In the genomic region with DNA sequence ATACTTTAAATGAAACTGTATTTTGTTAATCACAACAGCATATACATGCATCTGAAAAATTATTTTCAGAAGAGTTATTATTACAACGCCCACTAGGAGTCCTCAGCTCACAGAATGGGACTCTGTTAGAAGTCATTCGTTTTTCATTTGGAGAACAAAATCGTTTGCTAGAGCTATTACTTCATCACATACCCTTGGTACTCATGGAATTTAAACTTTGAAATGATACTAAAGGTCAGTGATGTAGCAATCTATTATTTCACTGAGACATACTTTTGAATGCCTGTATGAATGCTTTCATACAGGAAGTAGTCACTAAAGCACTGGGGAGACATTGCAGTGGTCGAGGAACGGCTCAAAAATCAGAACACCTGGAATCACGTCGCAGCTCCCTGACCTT, we compare ENCODE assay signal across 8 cellular contexts.
DNase-seq lines count a peak whose midpoint lies in the region; ATAC-seq and TF ChIP-seq lines count a peak whose summit lies in the region.

No MANE protein-coding gene starts in this region.

- no peaks in the 10 kb centered on the region for H3K27me3 ChIP-seq in upper lobe of left lung

- no peak overlapping the region for H3K27ac ChIP-seq in upper lobe of left lung

- peak; percentile 64 for ATAC-seq in activated T-helper 17 cell treated with anti-CD3 and anti-CD28 coated beads, Interleukin-2, amount 50 U/mL, for 72 hours (replicated peaks)
- peak in 1 of 2 donors; percentile 64 for ATAC-seq in upper lobe of left lung (ENCODE audit: low FRiP score in 2 of 2)
- no peak for ATAC-seq in HG03159 (IDR thresholded peaks at IDR 0.05; ENCODE audit: unreplicated experiment)

- peaks cover 18% of the 10 kb centered on the region for H3K36me3 Mint-ChIP-seq in activated naive CD4-positive, alpha-beta T cell treated with anti-CD3 and anti-CD28 coated beads for 36 hours (ENCODE audit: low read depth)
- H3K36me3 Mint-ChIP-seq in activated T-helper 17 cell treated with anti-CD3 and anti-CD28 coated beads, Interleukin-2, amount 50 U/mL, for 72 hours (ENCODE audit: low read depth), result peaks cover 50% of the 10 kb centered on the region

- no peak for DNase-seq in activated naive CD4-positive, alpha-beta T cell treated with anti-CD3 and anti-CD28 coated beads for 36 hours
- DNase-seq in activated naive CD4-positive, alpha-beta T cell (lab: John Stamatoyannopoulos, UW), result no peak
- DNase-seq in HS-5 (ENCODE audit: low read depth) (peak; percentile 76), inferior parietal cortex (ENCODE audit: extremely low spot score) (peak; percentile 38), upper lobe of left lung (no peak), NCI-H510A treated with DMSO at 0.1 percent for 48 hours (lab: John Stamatoyannopoulos, UW) (no peak)

- no peak overlapping the region for H3K4me3 ChIP-seq in upper lobe of left lung

- H3K27ac Mint-ChIP-seq in activated naive CD4-positive, alpha-beta T cell treated with anti-CD3 and anti-CD28 coated beads for 36 hours, result peak overlapping the region; percentile 36
- H3K27ac Mint-ChIP-seq in activated T-helper 17 cell treated with anti-CD3 and anti-CD28 coated beads, Interleukin-2, amount 50 U/mL, for 72 hours, result no peak overlapping the region

- CTCF ChIA-PET in activated naive CD4-positive, alpha-beta T cell treated with anti-CD3 and anti-CD28 coated beads for 36 hours (lab: Charles Lee), result interaction anchor here (0.6 to 1.1 kb wide), 4 partner anchors 9 to 395 kb away, joined by 3 to 7 read pairs (median 4); no protein-coding TSS in a partner anchor

- TF ChIP-seq POLR2A in upper lobe of left lung (IDR thresholded peaks at IDR 0.05), result no peak

- H3K4me3 Mint-ChIP-seq in activated naive CD4-positive, alpha-beta T cell treated with anti-CD3 and anti-CD28 coated beads for 36 hours, result no peak overlapping the region
- H3K4me3 Mint-ChIP-seq in activated T-helper 17 cell treated with anti-CD3 and anti-CD28 coated beads, Interleukin-2, amount 50 U/mL, for 72 hours, result no peak overlapping the region

- WGBS in upper lobe of left lung, 2 donors, result 60 to 66% methylated on average over 7 of the region's 7 CpGs

- H3K9me3 ChIP-seq in upper lobe of left lung, result no peaks in the 10 kb centered on the region

- H3K4me1 ChIP-seq in upper lobe of left lung, result peaks cover 0 to 4% (median 2%) of the 10 kb centered on the region in 4 donors

- peaks cover 5 to 40% (median 12%) of the 10 kb centered on the region in 4 donors for H3K36me3 ChIP-seq in upper lobe of left lung

- no peak for TF ChIP-seq EP300 in upper lobe of left lung (IDR thresholded peaks at IDR 0.05)

- no peaks in the 10 kb centered on the region for H3K9me3 Mint-ChIP-seq in activated naive CD4-positive, alpha-beta T cell treated with anti-CD3 and anti-CD28 coated beads for 36 hours
- H3K9me3 Mint-ChIP-seq in activated T-helper 17 cell treated with anti-CD3 and anti-CD28 coated beads, Interleukin-2, amount 50 U/mL, for 72 hours, result no peaks in the 10 kb centered on the region

- TF ChIP-seq CTCF in upper lobe of left lung (IDR thresholded peaks at IDR 0.05), result peak in 4 of 6 experiments; percentile 24 to 51 (median 34)

- H3K27me3 Mint-ChIP-seq in activated naive CD4-positive, alpha-beta T cell treated with anti-CD3 and anti-CD28 coated beads for 36 hours (ENCODE audit: low read depth), result no peaks in the 10 kb centered on the region
- H3K27me3 Mint-ChIP-seq in activated T-helper 17 cell treated with anti-CD3 and anti-CD28 coated beads, Interleukin-2, amount 50 U/mL, for 72 hours, result no peaks in the 10 kb centered on the region

- peaks cover 6% of the 10 kb centered on the region for H3K4me1 Mint-ChIP-seq in activated naive CD4-positive, alpha-beta T cell treated with anti-CD3 and anti-CD28 coated beads for 36 hours (ENCODE audit: low read depth)
- peaks cover 5% of the 10 kb centered on the region for H3K4me1 Mint-ChIP-seq in activated T-helper 17 cell treated with anti-CD3 and anti-CD28 coated beads, Interleukin-2, amount 50 U/mL, for 72 hours

- intact Hi-C loops in activated naive CD4-positive, alpha-beta T cell treated with anti-CD3 and anti-CD28 coated beads for 36 hours (cut with micrococcal nuclease), result no loop called here

Comparison
In these comparisons a context has a peak if more than half of its experiments do, and no peak if none do; other contexts are left out.
1. DNase-seq: peak in HS-5 (single experiment) and inferior parietal cortex (single experiment); none in activated naive CD4-positive, alpha-beta T cell treated with anti-CD3 and anti-CD28 coated beads for 36 hours (single experiment), activated naive CD4-positive, alpha-beta T cell (0 of 4), upper lobe of left lung (0 of 2) and NCI-H510A treated with DMSO at 0.1 percent for 48 hours (single experiment).